ENCODE assay signal across 25 cellular contexts in genomic region chr5:17897776-17898175, GRCh38.
DNase-seq lines count a peak whose midpoint lies in the region; ATAC-seq, FAIRE-seq and TF ChIP-seq lines count a peak whose summit lies in the region.
"Had no signal": no experiment of that assay in that cellular context is flagged by ENCODE, and none has a peak within 500 bp of the region (broad histone marks: within the 10 kb centered on the region; RNA-seq: fewer than 3 reads in every experiment).

No MANE protein-coding gene starts in this region.

- no peaks in the 10 kb centered on the region for H3K9me3 ChIP-seq in esophagus squamous epithelium
- peaks cover 6% of the 10 kb centered on the region for H3K9me3 ChIP-seq in left ventricle myocardium inferior (replicated peaks)
- H3K9me3 ChIP-seq in CD4-positive, alpha-beta T cell (ENCODE audit: control insufficient read depth, low read length): no peaks in the 10 kb centered on the region
- H3K9me3 ChIP-seq: thyroid gland had no signal

- TF ChIP-seq POLR2A in esophagus squamous epithelium (IDR thresholded peaks at IDR 0.05): no peak

- no peaks in the 10 kb centered on the region for H3K27me3 Mint-ChIP-seq in CD4-positive, alpha-beta T cell
- H3K27me3 Mint-ChIP-seq: activated CD4-positive, alpha-beta T cell treated with anti-CD3 and anti-CD28 coated beads, Interleukin-2, amount 10 ng/mL, durations not matched to agents 24 days and 14 days; activated naive CD4-positive, alpha-beta T cell treated with anti-CD3 and anti-CD28 coated beads, Interleukin-2, amount 10 ng/mL, durations not matched to agents 7 days and 5 days; stimulated activated naive CD8-positive, alpha-beta T cell treated with anti-CD3 and anti-CD28 coated beads, Interleukin-15, amount 100 ng/mL, for 72 hours had no signal

- no peaks in the 10 kb centered on the region for H3K4me1 Mint-ChIP-seq in CD4-positive, alpha-beta T cell (ENCODE audit: low read depth)
- H3K4me1 Mint-ChIP-seq: activated CD4-positive, alpha-beta T cell treated with anti-CD3 and anti-CD28 coated beads, Interleukin-2, amount 10 ng/mL, durations not matched to agents 24 days and 14 days; activated naive CD4-positive, alpha-beta T cell treated with anti-CD3 and anti-CD28 coated beads, Interleukin-2, amount 10 ng/mL, durations not matched to agents 7 days and 5 days; stimulated activated naive CD8-positive, alpha-beta T cell treated with anti-CD3 and anti-CD28 coated beads, Interleukin-15, amount 100 ng/mL, for 72 hours had no signal

- no peaks in the 10 kb centered on the region for H3K36me3 ChIP-seq in bronchial epithelial cell (ENCODE audit: control insufficient read depth, insufficient read depth, low read length)
- no peaks in the 10 kb centered on the region for H3K36me3 ChIP-seq in esophagus squamous epithelium
- H3K36me3 ChIP-seq in left ventricle myocardium inferior: no peaks in the 10 kb centered on the region
- H3K36me3 ChIP-seq: neural progenitor cell, thyroid gland, WERI-Rb-1 had no signal

- no peak overlapping the region for H3K4me3 ChIP-seq in bronchial epithelial cell (ENCODE audit: low read depth, low read length)
- H3K4me3 ChIP-seq in esophagus squamous epithelium: no peak overlapping the region
- no peak overlapping the region for H3K4me3 ChIP-seq in left ventricle myocardium inferior
- H3K4me3 ChIP-seq: neural progenitor cell, thyroid gland had no signal

- WGBS in esophagus squamous epithelium, 2 donors: 31 to 48% methylated on average over 4 of the region's 4 CpGs

- no peak for FAIRE-seq in bronchial epithelial cell (lab: Jason Lieb, UNC)
- FAIRE-seq: H1 had no signal

- H3K27ac Mint-ChIP-seq in CD4-positive, alpha-beta T cell: no peak overlapping the region
- H3K27ac Mint-ChIP-seq: activated CD4-positive, alpha-beta T cell treated with anti-CD3 and anti-CD28 coated beads, Interleukin-2, amount 10 ng/mL, durations not matched to agents 24 days and 14 days; activated naive CD4-positive, alpha-beta T cell treated with anti-CD3 and anti-CD28 coated beads, Interleukin-2, amount 10 ng/mL, durations not matched to agents 7 days and 5 days; activated T-cell treated with anti-CD3 and anti-CD28 coated beads, Interleukin-2, amount 50 U/mL, for 72 hours; neural progenitor cell; stimulated activated naive CD8-positive, alpha-beta T cell treated with anti-CD3 and anti-CD28 coated beads, Interleukin-15, amount 100 ng/mL, for 72 hours had no signal

- TF ChIP-seq CTCF in bronchial epithelial cell (IDR thresholded peaks at IDR 0.05; ENCODE audit: insufficient read depth, low read length, severe bottlenecking) (no peak), esophagus squamous epithelium (IDR thresholded peaks at IDR 0.05) (no peak), left ventricle myocardium inferior (IDR thresholded peaks at IDR 0.05; ENCODE audit: borderline replicate concordance) (no peak)
- no peak for TF ChIP-seq CTCF in CD4-positive, alpha-beta T cell (IDR thresholded peaks at IDR 0.05)

- H3K4me1 ChIP-seq in esophagus squamous epithelium: peaks cover 0 to 27% (median 9%) of the 10 kb centered on the region in 3 donors
- no peaks in the 10 kb centered on the region for H3K4me1 ChIP-seq in left ventricle myocardium inferior
- H3K4me1 ChIP-seq: thyroid gland had no signal

- no peaks in the 10 kb centered on the region for H3K27me3 ChIP-seq in bronchial epithelial cell (ENCODE audit: control insufficient read depth, insufficient read depth, low read length)
- H3K27me3 ChIP-seq in esophagus squamous epithelium: no peaks in the 10 kb centered on the region
- H3K27me3 ChIP-seq in left ventricle myocardium inferior (ENCODE audit: low read depth): no peaks in the 10 kb centered on the region
- H3K27me3 ChIP-seq in CD4-positive, alpha-beta T cell (ENCODE audit: control insufficient read depth, insufficient read depth, low read length): no peaks in the 10 kb centered on the region
- H3K27me3 ChIP-seq: neural progenitor cell, thyroid gland had no signal

- CTCF ChIA-PET in CD4-positive, alpha-beta T cell (lab: Charles Lee): no interaction called here

- intact Hi-C loops in esophagus squamous epithelium (cut with DNase I) (no loop called here), left ventricle myocardium inferior (cut with micrococcal nuclease) (no loop called here)
- intact Hi-C loops in CD4-positive, alpha-beta T cell (cut with DNase I, micrococcal nuclease): no loop called here

- H3K4me3 Mint-ChIP-seq in CD4-positive, alpha-beta T cell: no peak overlapping the region
- H3K4me3 Mint-ChIP-seq: activated CD4-positive, alpha-beta T cell treated with anti-CD3 and anti-CD28 coated beads, Interleukin-2, amount 10 ng/mL, durations not matched to agents 24 days and 14 days; activated naive CD4-positive, alpha-beta T cell treated with anti-CD3 and anti-CD28 coated beads, Interleukin-2, amount 10 ng/mL, durations not matched to agents 7 days and 5 days; activated T-cell treated with anti-CD3 and anti-CD28 coated beads, Interleukin-2, amount 50 U/mL, for 72 hours; neural progenitor cell; stimulated activated naive CD8-positive, alpha-beta T cell treated with anti-CD3 and anti-CD28 coated beads, Interleukin-15, amount 100 ng/mL, for 72 hours had no signal

- peak in 2 of 3 experiments; percentile 47 to 73 for DNase-seq in NCI-H1417 (lab: John Stamatoyannopoulos, UW)
- no peak for DNase-seq in NCI-H1417 treated with DMSO at 0.1 percent for 48 hours (lab: John Stamatoyannopoulos, UW)
- peak; percentile 93 for DNase-seq in NCI-H69 (lab: John Stamatoyannopoulos, UW)
- peak; percentile 81 for DNase-seq in bronchial epithelial cell (ENCODE audit: low read depth)
- no peak for DNase-seq in SIG-M5 (lab: John Stamatoyannopoulos, UW)
- no peak for DNase-seq in esophagus squamous epithelium (lab: John Stamatoyannopoulos, UW)
- no peak for DNase-seq in left ventricle myocardium inferior
- DNase-seq in CD4-positive, alpha-beta T cell: no peak
- DNase-seq: 8988T; activated CD4-positive, alpha-beta T cell treated with anti-CD3 and anti-CD28 coated beads, Interleukin-2, amount 10 ng/mL, durations not matched to agents 24 days and 14 days; activated naive CD4-positive, alpha-beta T cell treated with anti-CD3 and anti-CD28 coated beads, Interleukin-2, amount 10 ng/mL, durations not matched to agents 7 days and 5 days; activated T-cell treated with anti-CD3 and anti-CD28 coated beads, Interleukin-2, amount 50 U/mL, for 72 hours; AML-193; anterior cingulate cortex; dermis blood vessel endothelial cell; DMS79; Karpas-422; kidney glomerular epithelial cell; NCI-H2029; stimulated activated naive CD8-positive, alpha-beta T cell treated with anti-CD3 and anti-CD28 coated beads, Interleukin-15, amount 100 ng/mL, for 72 hours; thyroid gland; WERI-Rb-1 had no signal

- POLR2A ChIA-PET in CD4-positive, alpha-beta T cell (lab: Charles Lee): no interaction called here

- peak overlapping the region in 1 of 4 donors; percentile 43 for H3K27ac ChIP-seq in esophagus squamous epithelium
- H3K27ac ChIP-seq in left ventricle myocardium inferior (replicated peaks): no peak overlapping the region
- no peak overlapping the region for H3K27ac ChIP-seq in CD4-positive, alpha-beta T cell (ENCODE audit: low read depth, low read length)
- H3K27ac ChIP-seq: neural progenitor cell, thyroid gland, WERI-Rb-1 had no signal

- H3K36me3 Mint-ChIP-seq in CD4-positive, alpha-beta T cell (ENCODE audit: low read depth): no peaks in the 10 kb centered on the region
- H3K36me3 Mint-ChIP-seq: activated naive CD4-positive, alpha-beta T cell treated with anti-CD3 and anti-CD28 coated beads, Interleukin-2, amount 10 ng/mL, durations not matched to agents 7 days and 5 days; neural progenitor cell had no signal

- ATAC-seq in CD4-positive, alpha-beta T cell (ENCODE audit: poor library complexity): no peak
- ATAC-seq: activated T-cell treated with anti-CD3 and anti-CD28 coated beads, Interleukin-2, amount 50 U/mL, for 72 hours; SK-N-SH treated with all-trans-retinoic acid at 6 μM for 48 hours; stimulated activated naive CD8-positive, alpha-beta T cell treated with anti-CD3 and anti-CD28 coated beads, Interleukin-15, amount 100 ng/mL, for 72 hours had no signal

- H3K9me3 Mint-ChIP-seq in CD4-positive, alpha-beta T cell: peaks cover 15% of the 10 kb centered on the region
- H3K9me3 Mint-ChIP-seq: activated CD4-positive, alpha-beta T cell treated with anti-CD3 and anti-CD28 coated beads, Interleukin-2, amount 10 ng/mL, durations not matched to agents 24 days and 14 days; stimulated activated naive CD8-positive, alpha-beta T cell treated with anti-CD3 and anti-CD28 coated beads, Interleukin-15, amount 100 ng/mL, for 72 hours had no signal

Comparison
In these comparisons a context has a peak if more than half of its experiments do, and no peak if none do; other contexts are left out.
1. DNase-seq: peak in NCI-H1417 (2 of 3), NCI-H69 (single experiment) and bronchial epithelial cell (single experiment); none in NCI-H1417 treated with DMSO at 0.1 percent for 48 hours (single experiment), SIG-M5 (single experiment), esophagus squamous epithelium (single experiment), left ventricle myocardium inferior (single experiment) and CD4-positive, alpha-beta T cell (0 of 10).